ENCODE assay signal across 8 cellular contexts in genomic region chr3:156674911-156675743, GRCh38. TPM values are rescaled to one million over a fixed set of nuclear protein-coding genes. Genes with fewer than 3 reads are reported as not detected.
DNase-seq lines count a peak whose midpoint lies in the region; ATAC-seq and TF ChIP-seq lines count a peak whose summit lies in the region.

No MANE protein-coding gene starts in this region.

- ATAC-seq in GM21528 (IDR thresholded peaks at IDR 0.05; ENCODE audit: low FRiP score, unreplicated experiment), result peak; percentile 3
- ATAC-seq in HG03135 (IDR thresholded peaks at IDR 0.05; ENCODE audit: unreplicated experiment), result no peak

- H3K4me3 Mint-ChIP-seq in nephron, result peak overlapping the region; percentile 91 to 99 (median 98)

- no peaks in the 10 kb centered on the region for H3K27me3 Mint-ChIP-seq in nephron (ENCODE audit: low read depth)

- peaks cover 41% of the 10 kb centered on the region for H3K4me1 Mint-ChIP-seq in nephron

- TF ChIP-seq CTCF in AG04449 (IDR thresholded peaks at IDR 0.05; ENCODE audit: insufficient read depth, low read length, missing control alignments) (peak; percentile 49), fibroblast of villous mesenchyme (IDR thresholded peaks at IDR 0.05; ENCODE audit: insufficient read depth, low read depth, low read length) (peak; percentile 28), nephron (IDR thresholded peaks at IDR 0.05; ENCODE audit: unreplicated experiment in 3 of 3) (peak; percentile 39 to 70 (median 51))

- H3K4me3 ChIP-seq in AG04449 (ENCODE audit: low read depth, low read length), result peak overlapping the region; percentile 78
- peak overlapping the region; percentile 74 for H3K4me3 ChIP-seq in fibroblast of villous mesenchyme (ENCODE audit: low read depth, low read length)

- POLR2A ChIA-PET in AG04449 (lab: Yijun Ruan, JAX), result interaction anchor here (0.6 to 3.8 kb wide), 11 partner anchors 21 to 464 kb away, joined by 3 to 60 read pairs (median 4); partner anchors contain the start of gene SSR3

- DNase-seq in AG04449 (ENCODE audit: low read depth, low spot score) (no peak), OCI-M1 (lab: John Stamatoyannopoulos, UW) (peak; percentile 67), fibroblast of villous mesenchyme (ENCODE audit: low read depth) (peak; percentile 57)
- peak; percentile 37 for DNase-seq in activated effector memory CD4-positive, alpha-beta T cell treated with Interleukin-2 at 50 U/mL for 16 hours

- H3K9me3 Mint-ChIP-seq in nephron, result no peaks in the 10 kb centered on the region

- CTCF ChIA-PET in AG04449 (lab: Yijun Ruan, JAX), result interaction anchor here (0.6 to 6.4 kb wide), 22 partner anchors 16 to 525 kb away, joined by 3 to 59 read pairs (median 3); partner anchors contain the start of gene SSR3

- H3K27ac ChIP-seq in temporal lobe (ENCODE audit: low read depth, low read length), result peak overlapping the region; percentile 58

- peaks cover 18% of the 10 kb centered on the region for H3K36me3 Mint-ChIP-seq in nephron (ENCODE audit: low read depth)

- H3K27ac Mint-ChIP-seq in nephron, result peak overlapping the region; percentile 79 to 98 (median 97)

RNA-seq across cellular contexts. Expression of gene TIPARP, which starts 0.7 kb away (rescaled TPM):
- total RNA-seq in fibroblast of villous mesenchyme (58.9 and 91.1 TPM in 2 replicates), temporal lobe (32.9 TPM)
